In genomic region chr1:85407978-85408377, GRCh38 we compare ENCODE assay signal across 15 cellular contexts. TPM values are rescaled to one million over a fixed set of nuclear protein-coding genes. Genes with fewer than 3 reads are reported as not detected.
A peak's percentile ranks its signal among the peaks of the same experiment; 100 is the strongest.
DNase-seq lines count a peak whose midpoint lies in the region; ATAC-seq and TF ChIP-seq lines count a peak whose summit lies in the region.
"Had no signal": no experiment of that assay in that cellular context is flagged by ENCODE, and none has a peak within 500 bp of the region (broad histone marks: within the 10 kb centered on the region; RNA-seq: fewer than 3 reads in every experiment).

No MANE protein-coding gene starts in this region.

- peaks cover 22% of the 10 kb centered on the region; the same call in 1 of the 2 replicates for H4K20me1 ChIP-seq in IMR-90 (ENCODE audit: insufficient read depth, low read length)

- 0 out of 2 replicates have a peak, but pooled peaks cover 2% of the 10 kb centered on the region for H3K36me3 ChIP-seq in IMR-90 (ENCODE audit: control insufficient read depth, insufficient read depth, low read length)
- no peaks in the 10 kb centered on the region for H3K36me3 ChIP-seq in lower lobe of right lung
- no peaks in the 10 kb centered on the region for H3K36me3 ChIP-seq in skeletal muscle tissue (ENCODE audit: control insufficient read depth in 3 of 3, insufficient read depth in 3 of 3, low read length in 3 of 3)

- H3K9me3 Mint-ChIP-seq in brain: no peaks in the 10 kb centered on the region
- H3K9me3 Mint-ChIP-seq in activated T-cell treated with anti-CD3 and anti-CD28 coated beads, Interleukin-2, amount 50 U/mL, for 24 hours: no peaks in the 10 kb centered on the region
- H3K9me3 Mint-ChIP-seq in stimulated activated naive B cell treated with anti-CD40 and anti-IgM and Interleukin-4, amounts not matched to agents 10 μg/mL and 1 μg/mL and 100 μg/mL, for 72 hours: no peaks in the 10 kb centered on the region
- H3K9me3 Mint-ChIP-seq: effector memory CD8-positive, alpha-beta T cell; naive B cell; T-helper 1 cell treated with Interleukin-12 subunit alpha and Interleukin-12 subunit beta and Interleukin-4 antibody, amounts not matched to agents 30 μg/mL and 1 μg/mL, for 36 hours had no signal

- H3K9ac ChIP-seq in IMR-90 (ENCODE audit: low read depth, low read length) (no peak overlapping the region), skeletal muscle tissue (ENCODE audit: low read depth in 1 of 3, low read length in 3 of 3) (peak overlapping the region in 1 of 3 donors; percentile 23)

- H3K27me3 ChIP-seq in IMR-90 (ENCODE audit: control insufficient read depth, insufficient read depth, low read length): no peaks in the 10 kb centered on the region
- H3K27me3 ChIP-seq in lower lobe of right lung (ENCODE audit: low read depth): no peaks in the 10 kb centered on the region
- no peaks in the 10 kb centered on the region for H3K27me3 ChIP-seq in skeletal muscle tissue (ENCODE audit: control insufficient read depth in 3 of 3, insufficient read depth in 3 of 3, low read length in 3 of 3)

- peaks cover 16% of the 10 kb centered on the region; the same call in 1 of the 2 replicates for H3K9me1 ChIP-seq in IMR-90 (ENCODE audit: insufficient read depth, low read length)

- no peak overlapping the region for H4K5ac ChIP-seq in IMR-90 (ENCODE audit: low read depth, low read length)

- peak overlapping the region in 4 of 5 experiments; percentile 26 to 68 (median 42) for H3K4me3 Mint-ChIP-seq in brain
- no peak overlapping the region for H3K4me3 Mint-ChIP-seq in activated T-cell treated with anti-CD3 and anti-CD28 coated beads, Interleukin-2, amount 50 U/mL, for 24 hours
- no peak overlapping the region for H3K4me3 Mint-ChIP-seq in stimulated activated naive B cell treated with anti-CD40 and anti-IgM and Interleukin-4, amounts not matched to agents 10 μg/mL and 1 μg/mL and 100 μg/mL, for 72 hours
- H3K4me3 Mint-ChIP-seq: effector memory CD8-positive, alpha-beta T cell; naive B cell; T-helper 1 cell treated with Interleukin-12 subunit alpha and Interleukin-12 subunit beta and Interleukin-4 antibody, amounts not matched to agents 30 μg/mL and 1 μg/mL, for 36 hours had no signal

- DNase-seq in IMR-90 (no peak), lower lobe of right lung (no peak), GF-D8 (lab: John Stamatoyannopoulos, UW) (no peak)
- DNase-seq in activated T-cell treated with anti-CD3 and anti-CD28 coated beads, Interleukin-2, amount 50 U/mL, for 24 hours: no peak
- DNase-seq in stimulated activated naive B cell treated with anti-CD40 and anti-IgM and Interleukin-4, amounts not matched to agents 10 μg/mL and 1 μg/mL and 100 μg/mL, for 72 hours: no peak
- DNase-seq: activated CD4-positive, CD25-positive, alpha-beta regulatory T cell; central memory CD4-positive, alpha-beta T cell; effector memory CD8-positive, alpha-beta T cell; naive B cell; NCI-H1105; NCI-H2171 treated with DMSO at 0.1 percent for 48 hours had no signal

- peaks cover 32 to 75% of the 10 kb centered on the region in 2 experiments for H3K79me1 ChIP-seq in IMR-90 (ENCODE audit: low read depth in 1 of 2, low read length in 2 of 2)

- H3K9me3 ChIP-seq in IMR-90 (ENCODE audit: control insufficient read depth, insufficient read depth, low read length): no peaks in the 10 kb centered on the region
- no peaks in the 10 kb centered on the region for H3K9me3 ChIP-seq in lower lobe of right lung
- H3K9me3 ChIP-seq in skeletal muscle tissue (ENCODE audit: control insufficient read depth in 3 of 3, low read length in 3 of 3): no peaks in the 10 kb centered on the region

- H3K27ac ChIP-seq in IMR-90 (ENCODE audit: insufficient read depth, low read length) (no peak overlapping the region), lower lobe of right lung (peak overlapping the region; percentile 51), skeletal muscle tissue (ENCODE audit: low read depth, low read length) (peak overlapping the region; percentile 64)

- ATAC-seq in IMR-90 (ENCODE audit: low read depth) (no peak), lower lobe of right lung (no peak), GM21390 (IDR thresholded peaks at IDR 0.05; ENCODE audit: unreplicated experiment) (no peak)
- ATAC-seq in stimulated activated naive B cell treated with anti-CD40 and anti-IgM and Interleukin-4, amounts not matched to agents 10 μg/mL and 1 μg/mL and 100 μg/mL, for 72 hours (replicated peaks): no peak
- ATAC-seq: effector memory CD8-positive, alpha-beta T cell had no signal

- H4K8ac ChIP-seq in IMR-90 (ENCODE audit: low read depth in 2 of 2, low read length in 2 of 2): no peak overlapping the region

- TF ChIP-seq POLR2A in IMR-90 (IDR thresholded peaks at IDR 0.05; ENCODE audit: low read depth, low read length): no peak

- H3K4me3 ChIP-seq in IMR-90 (ENCODE audit: insufficient read depth, low read depth, low read length) (no peak overlapping the region), lower lobe of right lung (no peak overlapping the region), skeletal muscle tissue (ENCODE audit: low read length in 3 of 3) (no peak overlapping the region)

- H3K23ac ChIP-seq in IMR-90 (ENCODE audit: low read depth, low read length): 0 out of 2 replicates have a peak overlapping the region, but pooled peaks have one; percentile 28

- dilution Hi-C loops in IMR-90 (cut with HindIII; ENCODE audit: low sequenced_read_pairs, unreplicated experiment): no loop called here

- no peak overlapping the region for H2BK120ac ChIP-seq in IMR-90 (ENCODE audit: low read depth, low read length)

- in situ Hi-C loops in IMR-90 (cut with MboI; ENCODE audit: low sequenced_read_pairs): no loop called here

- peak overlapping the region; percentile 21 to 97 (median 85) for H3K27ac Mint-ChIP-seq in brain
- H3K27ac Mint-ChIP-seq in activated T-cell treated with anti-CD3 and anti-CD28 coated beads, Interleukin-2, amount 50 U/mL, for 24 hours: no peak overlapping the region
- H3K27ac Mint-ChIP-seq in stimulated activated naive B cell treated with anti-CD40 and anti-IgM and Interleukin-4, amounts not matched to agents 10 μg/mL and 1 μg/mL and 100 μg/mL, for 72 hours: no peak overlapping the region
- H3K27ac Mint-ChIP-seq: effector memory CD8-positive, alpha-beta T cell; naive B cell; T-helper 1 cell treated with Interleukin-12 subunit alpha and Interleukin-12 subunit beta and Interleukin-4 antibody, amounts not matched to agents 30 μg/mL and 1 μg/mL, for 36 hours had no signal

- no peak overlapping the region for H2AFZ ChIP-seq in IMR-90 (replicated peaks; ENCODE audit: low read length, poor library complexity)

- no peak overlapping the region for H2BK15ac ChIP-seq in IMR-90 (ENCODE audit: low read depth, low read length)

- H2BK20ac ChIP-seq in IMR-90 (ENCODE audit: low read depth, low read length): no peak overlapping the region

- H3K18ac ChIP-seq in IMR-90 (ENCODE audit: low read depth, low read length): no peak overlapping the region

- H2AK9ac ChIP-seq in IMR-90 (replicated peaks; ENCODE audit: low read depth, low read length, poor library complexity): no peak overlapping the region

- no peak overlapping the region for H3K4ac ChIP-seq in IMR-90 (ENCODE audit: low read depth, low read length)

- CTCF ChIA-PET in IMR-90 (lab: Yijun Ruan, JAX): interaction anchor here (0.7 to 1.5 kb wide), 3 partner anchors 31 to 463 kb away, joined by 3 to 4 read pairs (median 4); no protein-coding TSS in a partner anchor

- H2AK5ac ChIP-seq in IMR-90 (ENCODE audit: low read depth, low read length): no peak overlapping the region

- POLR2A ChIA-PET in IMR-90 (lab: Charles Lee; ENCODE audit: unreplicated experiment): no interaction called here

- peak overlapping the region; percentile 12 for H2BK5ac ChIP-seq in IMR-90 (ENCODE audit: low read depth, low read length, poor library complexity, severe bottlenecking)

- H3K4me1 Mint-ChIP-seq in brain: peaks cover 53% of the 10 kb centered on the region
- H3K4me1 Mint-ChIP-seq in activated T-cell treated with anti-CD3 and anti-CD28 coated beads, Interleukin-2, amount 50 U/mL, for 24 hours (ENCODE audit: low read depth): no peaks in the 10 kb centered on the region
- no peaks in the 10 kb centered on the region for H3K4me1 Mint-ChIP-seq in stimulated activated naive B cell treated with anti-CD40 and anti-IgM and Interleukin-4, amounts not matched to agents 10 μg/mL and 1 μg/mL and 100 μg/mL, for 72 hours
- H3K4me1 Mint-ChIP-seq: naive B cell had no signal

- intact Hi-C loops in IMR-90 (cut with micrococcal nuclease) (loop anchor here (10.0 kb wide), 1 partner anchor 167 kb away; no protein-coding TSS in a partner anchor), lower lobe of right lung (cut with DNase I) (no loop called here)

- H3K56ac ChIP-seq in IMR-90 (ENCODE audit: extremely low read depth, insufficient read depth, low read length): no peak overlapping the region

- peaks cover 10% of the 10 kb centered on the region for H3K4me1 ChIP-seq in IMR-90 (ENCODE audit: control insufficient read depth, insufficient read depth, low read length)
- H3K4me1 ChIP-seq in lower lobe of right lung: peaks cover 14% of the 10 kb centered on the region
- H3K4me1 ChIP-seq in skeletal muscle tissue (ENCODE audit: control insufficient read depth in 3 of 3, insufficient read depth in 3 of 3, low read length in 3 of 3): peaks cover 3 to 21% (median 4%) of the 10 kb centered on the region in 3 donors

- H3K14ac ChIP-seq in IMR-90 (replicated peaks; ENCODE audit: low read depth, low read length): no peak overlapping the region

- TF ChIP-seq CTCF in IMR-90 (conservative IDR thresholded peaks at IDR 0.05; ENCODE audit: low read depth, low read length) (no peak), brain (conservative IDR thresholded peaks at IDR 0.05) (no peak), lower lobe of right lung (IDR thresholded peaks at IDR 0.05) (no peak)

- BruUV-seq in IMR-90 (replicated peaks; lab: Mats Ljungman, UMichigan): no TSS peak

- no peaks in the 10 kb centered on the region for H3K36me3 Mint-ChIP-seq in brain
- H3K36me3 Mint-ChIP-seq in activated T-cell treated with anti-CD3 and anti-CD28 coated beads, Interleukin-2, amount 50 U/mL, for 24 hours (ENCODE audit: low read depth): no peaks in the 10 kb centered on the region
- H3K36me3 Mint-ChIP-seq in stimulated activated naive B cell treated with anti-CD40 and anti-IgM and Interleukin-4, amounts not matched to agents 10 μg/mL and 1 μg/mL and 100 μg/mL, for 72 hours: no peaks in the 10 kb centered on the region
- H3K36me3 Mint-ChIP-seq: naive B cell had no signal

- 40% methylated on average over 1 of the region's 3 CpGs; no CpG with 5 or more reads in 1 of the 2 experiments for WGBS in IMR-90 (ENCODE audit: extremely low coverage in 2 of 2, insufficient read length in 1 of 2), 2 experiments

- TF ChIP-seq RAD21 in IMR-90 (IDR thresholded peaks at IDR 0.05; ENCODE audit: low read length): no peak

- H4K91ac ChIP-seq in IMR-90 (ENCODE audit: insufficient read depth, low read depth, low read length): no peak overlapping the region

- no peak overlapping the region; the same call in 1 of the 2 replicates for H3K4me2 ChIP-seq in IMR-90 (ENCODE audit: low read depth, low read length)

- peaks cover 5% of the 10 kb centered on the region for H3K27me3 Mint-ChIP-seq in brain
- no peaks in the 10 kb centered on the region for H3K27me3 Mint-ChIP-seq in activated T-cell treated with anti-CD3 and anti-CD28 coated beads, Interleukin-2, amount 50 U/mL, for 24 hours
- H3K27me3 Mint-ChIP-seq in stimulated activated naive B cell treated with anti-CD40 and anti-IgM and Interleukin-4, amounts not matched to agents 10 μg/mL and 1 μg/mL and 100 μg/mL, for 72 hours: no peaks in the 10 kb centered on the region
- H3K27me3 Mint-ChIP-seq: naive B cell had no signal

RNA-seq across cellular contexts. Expression of gene DDAH1, which starts 57.0 kb away (rescaled TPM):
- 94.5 and 108 TPM in 2 replicates for total RNA-seq in IMR-90 (2012; rRNA removed)
- polyA plus RNA-seq in IMR-90 (2012; rRNA removed): 78.0 and 89.0 TPM in 2 replicates
- 18.8 and 40.9 TPM in 2 replicates for polyA plus RNA-seq in IMR-90 (2012; cell fraction: cytosol; rRNA removed)
- 9.2 and 40.9 TPM in 2 replicates for polyA plus RNA-seq in IMR-90 (2012; cell fraction: nucleus; rRNA removed; ENCODE audit: low replicate concordance)
- 39.2 TPM for polyA plus RNA-seq in brain (ENCODE audit: insufficient read depth, low read depth, low replicate concordance)
- 48.4 TPM for total RNA-seq in lower lobe of right lung
- 12.0 TPM for total RNA-seq in skeletal muscle tissue

Comparison
In these comparisons a context has a peak if more than half of its experiments do, and no peak if none do; other contexts are left out.
1. H3K27ac Mint-ChIP-seq: peak in brain (5 of 5); none in activated T-cell treated with anti-CD3 and anti-CD28 coated beads, Interleukin-2, amount 50 U/mL, for 24 hours (single experiment) and stimulated activated naive B cell treated with anti-CD40 and anti-IgM and Interleukin-4, amounts not matched to agents 10 μg/mL and 1 μg/mL and 100 μg/mL, for 72 hours (single experiment).
2. H3K4me3 Mint-ChIP-seq: peak in brain (4 of 5); none in activated T-cell treated with anti-CD3 and anti-CD28 coated beads, Interleukin-2, amount 50 U/mL, for 24 hours (single experiment) and stimulated activated naive B cell treated with anti-CD40 and anti-IgM and Interleukin-4, amounts not matched to agents 10 μg/mL and 1 μg/mL and 100 μg/mL, for 72 hours (0 of 2).